7 cellular contexts compared by ENCODE assay signal in genomic region chr12:113135178-113136127, GRCh38. TPM values are rescaled to one million over a fixed set of nuclear protein-coding genes. Genes with fewer than 3 reads are reported as not detected.
DNase-seq lines count a peak whose midpoint lies in the region; ATAC-seq and TF ChIP-seq lines count a peak whose summit lies in the region.

Gene RASAL1, minus strand, starts transcription at chr12:113135761. Its CDS starts 299 bp downstream, at chr12:113135462.

- DNase-seq in NCI-H2227 (lab: John Stamatoyannopoulos, UW; ENCODE audit: unreplicated experiment) = peak; percentile 83
- DNase-seq in activated CD8-positive, alpha-beta memory T cell treated with anti-CD3 and anti-CD28 coated beads for 4 hours (ENCODE audit: low read depth in 2 of 2) = peak; percentile 38 to 45
- peak; percentile 54 for DNase-seq in endothelial cell (ENCODE audit: low spot score)
- DNase-seq in posterior cingulate gyrus = peak in 9 of 10 donors; percentile 50 to 95 (median 72)
- no peak for DNase-seq in GF-D8 (lab: John Stamatoyannopoulos, UW)
- no peak for DNase-seq in SJCRH30

- H3K4me1 ChIP-seq in SJCRH30 = peaks cover 9% of the 10 kb centered on the region

- H3K4me3 Mint-ChIP-seq in endothelial cell (ENCODE audit: unreplicated experiment) = no peak within 1 kb of the TSS

- H3K36me3 Mint-ChIP-seq in endothelial cell (ENCODE audit: low read depth, unreplicated experiment) = no peaks in the 10 kb centered on the region

- H3K4me3 ChIP-seq in SJCRH30 = no peak within 1 kb of the TSS

- TF ChIP-seq CTCF in endothelial cell (IDR thresholded peaks at IDR 0.05; ENCODE audit: unreplicated experiment) = peak; percentile 59

- no peaks in the 10 kb centered on the region for H3K9me3 Mint-ChIP-seq in endothelial cell (ENCODE audit: unreplicated experiment)

- H3K27ac Mint-ChIP-seq in endothelial cell (ENCODE audit: unreplicated experiment) = no peak within 1 kb of the TSS

- no peaks in the 10 kb centered on the region for H3K9me3 ChIP-seq in SJCRH30 (replicated peaks)

- intact Hi-C loops in posterior cingulate gyrus (cut with DNase I) = no loop called here

- no peaks in the 10 kb centered on the region for H3K36me3 ChIP-seq in SJCRH30

- no peaks in the 10 kb centered on the region for H3K27me3 ChIP-seq in SJCRH30

- ATAC-seq in GM21360 (IDR thresholded peaks at IDR 0.05; ENCODE audit: unreplicated experiment) = peak; percentile 65

- H3K27me3 Mint-ChIP-seq in endothelial cell (ENCODE audit: unreplicated experiment) = peaks cover 16% of the 10 kb centered on the region

- no peak within 1 kb of the TSS for H3K27ac ChIP-seq in SJCRH30

- H3K4me1 Mint-ChIP-seq in endothelial cell (ENCODE audit: unreplicated experiment) = no peaks in the 10 kb centered on the region

RNA-seq across cellular contexts. Expression of gene RASAL1, which starts in this region (rescaled TPM):
- 0.21 TPM for total RNA-seq in endothelial cell (ENCODE audit: unreplicated experiment)
- not detected in 2 replicates for total RNA-seq in SJCRH30 (2014; rRNA removed; shearing (Covaris generic))

Comparison
In these comparisons a context has a peak if more than half of its experiments do, and no peak if none do; other contexts are left out.
1. Peak in DNase-seq in endothelial cell; RNA of the gene not detected or under 1 TPM.
2. DNase-seq: peak in NCI-H2227 (single experiment), activated CD8-positive, alpha-beta memory T cell treated with anti-CD3 and anti-CD28 coated beads for 4 hours (2 of 2) and posterior cingulate gyrus (9 of 10); none in GF-D8 (single experiment) and SJCRH30 (0 of 2).